In the genomic region with DNA sequence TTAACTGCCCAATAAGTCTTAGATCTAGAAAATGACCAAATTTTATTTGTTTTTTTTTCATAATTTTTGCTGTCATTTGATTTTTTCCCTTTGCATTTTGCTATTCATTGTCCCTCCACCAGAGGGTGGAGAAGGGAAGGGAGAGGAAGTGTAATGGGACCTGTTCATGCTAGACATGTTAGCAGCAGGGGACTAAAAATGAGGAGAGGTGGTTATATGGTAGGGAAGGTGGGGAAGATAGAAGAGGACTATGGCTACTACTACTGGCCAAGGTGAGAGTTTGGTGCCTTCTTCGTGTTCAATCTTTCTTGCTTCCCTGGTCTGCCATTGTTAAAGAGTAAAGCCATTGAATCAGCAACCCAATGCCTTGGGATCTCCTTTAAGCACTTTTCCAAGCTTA, we compare ENCODE assay signal across 8 cellular contexts. TPM values are rescaled to one million over a fixed set of nuclear protein-coding genes. Genes with fewer than 3 reads are reported as not detected.
A peak's percentile ranks its signal among the peaks of the same experiment; 100 is the strongest.
DNase-seq lines count a peak whose midpoint lies in the region; ATAC-seq, FAIRE-seq and TF ChIP-seq lines count a peak whose summit lies in the region.

No MANE protein-coding gene starts in this region.

- H3K27me3 ChIP-seq in BE2C: no peaks in the 10 kb centered on the region
- H3K27me3 ChIP-seq in gastroesophageal sphincter: peaks cover 18% of the 10 kb centered on the region
- no peaks in the 10 kb centered on the region for H3K27me3 ChIP-seq in upper lobe of left lung

- no peak for TF ChIP-seq EP300 in gastroesophageal sphincter (IDR thresholded peaks at IDR 0.05)
- no peak for TF ChIP-seq EP300 in upper lobe of left lung (IDR thresholded peaks at IDR 0.05)

- DNase-seq in BE2C (no peak), H54 (ENCODE audit: insufficient read length, low spot score) (no peak), RPMI8226 (peak; percentile 4), upper lobe of left lung (no peak), occipital lobe (lab: John Stamatoyannopoulos, UW) (no peak)
- DNase-seq in stimulated activated CD4-positive, alpha-beta T cell treated with anti-CD3 and anti-CD28 coated beads, Interleukin-4, amount 100 ng/mL, for 4 hours: no peak

- ATAC-seq in gastroesophageal sphincter: no peak
- ATAC-seq in upper lobe of left lung (ENCODE audit: low FRiP score in 2 of 2): peak in 1 of 2 donors; percentile 60
- ATAC-seq in HG03045 (IDR thresholded peaks at IDR 0.05; ENCODE audit: unreplicated experiment): no peak

- H3K36me3 ChIP-seq in BE2C (no peaks in the 10 kb centered on the region), gastroesophageal sphincter (no peaks in the 10 kb centered on the region), upper lobe of left lung (no peaks in the 10 kb centered on the region)

- H3K4me3 ChIP-seq in BE2C (ENCODE audit: low read depth, low read length) (no peak overlapping the region), gastroesophageal sphincter (no peak overlapping the region), upper lobe of left lung (no peak overlapping the region)

- TF ChIP-seq CTCF in BE2C (IDR thresholded peaks at IDR 0.05; ENCODE audit: low read depth, low read length) (peak; percentile 58), gastroesophageal sphincter (IDR thresholded peaks at IDR 0.05) (peak; percentile 36 to 72 (median 56)), upper lobe of left lung (IDR thresholded peaks at IDR 0.05) (peak; percentile 28 to 76 (median 57))

- H3K9me3 ChIP-seq in BE2C (no peaks in the 10 kb centered on the region), gastroesophageal sphincter (no peaks in the 10 kb centered on the region), upper lobe of left lung (no peaks in the 10 kb centered on the region)

- no peak for TF ChIP-seq POLR2A in H54 (IDR thresholded peaks at IDR 0.05; ENCODE audit: low read depth, low read length)
- no peak for TF ChIP-seq POLR2A in gastroesophageal sphincter (IDR thresholded peaks at IDR 0.05)
- TF ChIP-seq POLR2A in upper lobe of left lung (IDR thresholded peaks at IDR 0.05): no peak

- FAIRE-seq in H54 (lab: Jason Lieb, UNC): peak; percentile 48

- 53 to 60% methylated on average over 1 of the region's 1 CpG for WGBS in gastroesophageal sphincter (ENCODE audit: low coverage in 1 of 2), 2 donors
- 44 to 59% methylated on average over 1 of the region's 1 CpG for WGBS in upper lobe of left lung, 2 donors

- H3K27ac ChIP-seq in gastroesophageal sphincter (no peak overlapping the region), upper lobe of left lung (no peak overlapping the region)

- H3K4me1 ChIP-seq in BE2C (no peaks in the 10 kb centered on the region), gastroesophageal sphincter (no peaks in the 10 kb centered on the region), upper lobe of left lung (no peaks in the 10 kb centered on the region)

RNA-seq across cellular contexts. Expression of a gene that starts 6.4 kb away (rescaled TPM):
- 0.97 TPM for polyA plus RNA-seq in BE2C (2012; ENCODE audit: insufficient read depth, insufficient read length, low read depth)
- 1 to 10 TPM in 2 of 4 donors, under 1 TPM in 2; 0.27 to 1.9 (median 0.99) TPM for total RNA-seq in gastroesophageal sphincter
- 10 to 100 TPM in 2 of 6 donors, 1 to 10 TPM in 4; 4.3 to 17.8 (median 9.3) TPM for total RNA-seq in upper lobe of left lung
- 229 TPM for total RNA-seq in occipital lobe

Comparison
In these comparisons a context has a peak if more than half of its experiments do, and no peak if none do; other contexts are left out.
1. RNA of a gene that starts 6.4 kb away (total RNA-seq): 229 TPM in occipital lobe (single experiment); 4.3 to 17.8 TPM in upper lobe of left lung and 0.27 to 1.9 TPM in gastroesophageal sphincter; every median in the first group is over 10 times any median in the second.
2. Peak in every context shown above with its lines, with median percentiles within 50 percentile points of each other: CTCF ChIP-seq.